In genomic region chr20:38874460-38875169, GRCh38 we compare ENCODE assay signal across 10 cellular contexts. TPM values are rescaled to one million over a fixed set of nuclear protein-coding genes. Genes with fewer than 3 reads are reported as not detected.
DNase-seq lines count a peak whose midpoint lies in the region; ATAC-seq and TF ChIP-seq lines count a peak whose summit lies in the region.
"Had no signal": no experiment of that assay in that cellular context is flagged by ENCODE, and none has a peak within 500 bp of the region (broad histone marks: within the 10 kb centered on the region; RNA-seq: fewer than 3 reads in every experiment).

No MANE protein-coding gene starts in this region.

- H3K27ac Mint-ChIP-seq in chondrocyte (ENCODE audit: unreplicated experiment), result no peak overlapping the region

- no peaks in the 10 kb centered on the region for H3K4me1 ChIP-seq in psoas muscle

- DNase-seq in OCI-M1 (lab: John Stamatoyannopoulos, UW) (peak; percentile 42), dermis blood vessel endothelial cell (peak; percentile 64), psoas muscle (no peak), chondrocyte (ENCODE audit: low spot score) (no peak), COR-L47 (lab: John Stamatoyannopoulos, UW) (no peak), NCI-H2081 treated with DMSO at 0.1 percent for 48 hours (lab: John Stamatoyannopoulos, UW) (no peak), NCI-H1436 (lab: John Stamatoyannopoulos, UW) (no peak)
- DNase-seq: GM23248, mesenchymal stem cell had no signal

- ATAC-seq in GM19035 (IDR thresholded peaks at IDR 0.05; ENCODE audit: unreplicated experiment) (peak; percentile 7), psoas muscle (no peak)

- intact Hi-C loops in psoas muscle (cut with DNase I), result no loop called here

- H3K4me3 Mint-ChIP-seq in chondrocyte (ENCODE audit: unreplicated experiment), result no peak overlapping the region

- no peaks in the 10 kb centered on the region for H3K36me3 ChIP-seq in psoas muscle (ENCODE audit: insufficient read depth in 1 of 2, low read depth in 1 of 2)

- peaks cover 3% of the 10 kb centered on the region for H3K9me3 Mint-ChIP-seq in chondrocyte (ENCODE audit: low read depth)

- H3K36me3 Mint-ChIP-seq in chondrocyte (ENCODE audit: low read depth), result no peaks in the 10 kb centered on the region

- H3K9me3 ChIP-seq in psoas muscle, result no peaks in the 10 kb centered on the region

- no peak overlapping the region for H3K4me3 ChIP-seq in psoas muscle
- H3K4me3 ChIP-seq: GM23248 had no signal

- H3K27ac ChIP-seq in psoas muscle, result peak overlapping the region; percentile 9
- H3K27ac ChIP-seq: GM23248 had no signal

- H3K27me3 Mint-ChIP-seq in chondrocyte (ENCODE audit: low read depth), result peaks cover 55% of the 10 kb centered on the region

- no peaks in the 10 kb centered on the region for H3K4me1 Mint-ChIP-seq in chondrocyte (ENCODE audit: low read depth)

- H3K27me3 ChIP-seq in psoas muscle (ENCODE audit: insufficient read depth in 3 of 3, low read length in 2 of 3), result peaks cover 0 to 24% (median 11%) of the 10 kb centered on the region in 3 donors

- TF ChIP-seq CTCF in psoas muscle (IDR thresholded peaks at IDR 0.05) (no peak), chondrocyte (IDR thresholded peaks at IDR 0.05) (no peak)

- 41 to 51% (median 47%) methylated on average over 4 of the region's 4 CpGs for WGBS in psoas muscle, 3 donors

RNA-seq across cellular contexts. Expression of gene FAM83D, which starts 51.6 kb away (rescaled TPM):
- total RNA-seq in dermis blood vessel endothelial cell (23.5 and 67.6 TPM in 2 replicates), psoas muscle (under 1 TPM in 2 of 4 donors, not detected in 2; 0.11 to 0.12 TPM), chondrocyte (1.5 to 4.8 TPM (median 4.5 TPM) in 3 replicates)
- under 1 TPM in 2 of 3 donors, not detected in 1; 0.12 to 0.32 TPM for polyA plus RNA-seq in psoas muscle

Comparison
In these comparisons a context has a peak if more than half of its experiments do, and no peak if none do; other contexts are left out.
1. DNase-seq: peak in OCI-M1 (single experiment) and dermis blood vessel endothelial cell (single experiment); none in psoas muscle (0 of 2), chondrocyte (single experiment), COR-L47 (single experiment), NCI-H2081 treated with DMSO at 0.1 percent for 48 hours (single experiment) and NCI-H1436 (single experiment).